In the genomic region with DNA sequence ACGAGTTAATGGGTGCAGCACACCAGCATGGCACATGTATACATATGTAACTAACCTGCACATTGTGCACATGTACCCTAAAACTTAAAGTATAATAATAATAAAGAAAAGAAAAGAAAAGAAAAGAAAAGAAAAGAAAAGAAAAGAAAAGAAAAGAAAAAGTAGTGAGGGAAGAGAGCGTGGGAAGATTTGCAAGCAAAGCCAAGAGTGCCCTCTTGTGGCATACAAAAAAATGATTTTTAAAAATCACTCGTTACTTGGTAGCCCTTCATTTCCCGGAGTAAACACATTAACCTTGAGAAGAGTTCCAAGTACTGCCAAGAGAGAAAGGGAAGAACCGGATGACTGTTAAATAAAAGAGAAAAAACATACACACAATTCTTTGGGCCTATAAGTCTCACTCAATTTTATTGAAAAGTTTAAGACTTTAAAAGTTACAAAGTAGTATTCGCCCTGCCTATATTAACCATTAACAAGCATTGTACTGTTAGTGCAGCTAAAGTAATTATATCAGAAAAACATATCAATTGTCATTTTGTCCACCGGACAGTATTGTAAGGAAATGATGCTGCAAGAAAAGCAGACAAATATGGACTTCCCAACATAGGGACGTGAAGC, we compare ENCODE assay signal across 8 cellular contexts. TPM values are rescaled to one million over a fixed set of nuclear protein-coding genes. Genes with fewer than 3 reads are reported as not detected.
A peak's percentile ranks its signal among the peaks of the same experiment; 100 is the strongest.
DNase-seq lines count a peak whose midpoint lies in the region; ATAC-seq and TF ChIP-seq lines count a peak whose summit lies in the region.

No MANE protein-coding gene starts in this region.

- TF ChIP-seq CTCF in esophagus squamous epithelium (IDR thresholded peaks at IDR 0.05) (peak; percentile 54 to 78 (median 66)), neural progenitor cell (IDR thresholded peaks at IDR 0.05) (peak; percentile 69)

- DNase-seq in AML-193 (lab: John Stamatoyannopoulos, UW) (peak; percentile 29 to 57), H4 (ENCODE audit: low spot score) (peak; percentile 15), SK-MEL-5 (ENCODE audit: low read depth, low spot score) (peak; percentile 42), esophagus squamous epithelium (lab: John Stamatoyannopoulos, UW) (no peak), neural progenitor cell (ENCODE audit: low spot score) (peak; percentile 54), cortex of kidney (lab: John Stamatoyannopoulos, UW) (no peak)
- no peak for DNase-seq in activated T-cell treated with anti-CD3 and anti-CD28 coated beads, Interleukin-2, amount 50 U/mL, for 1 hour

- no peak overlapping the region for H3K4me2 ChIP-seq in neural progenitor cell

- peaks cover 6% of the 10 kb centered on the region for H3F3A ChIP-seq in neural progenitor cell (ENCODE audit: low read depth)

- WGBS in esophagus squamous epithelium, 2 donors: 30 to 33% methylated on average over 8 of the region's 8 CpGs

- H3K9me3 ChIP-seq in esophagus squamous epithelium (no peaks in the 10 kb centered on the region), neural progenitor cell (ENCODE audit: low read depth) (no peaks in the 10 kb centered on the region)

- H3K27me3 ChIP-seq in esophagus squamous epithelium (peaks cover 0 to 1% (median 0%) of the 10 kb centered on the region in 4 donors), neural progenitor cell (peaks cover 30% of the 10 kb centered on the region)

- H3K9me3 Mint-ChIP-seq in neural progenitor cell: no peaks in the 10 kb centered on the region

- H3K36me3 ChIP-seq in esophagus squamous epithelium (peaks cover 0 to 19% (median 0%) of the 10 kb centered on the region in 3 donors), neural progenitor cell (no peaks in the 10 kb centered on the region)

- H3K4me3 Mint-ChIP-seq in neural progenitor cell: no peak overlapping the region

- H3K27ac ChIP-seq in esophagus squamous epithelium (no peak overlapping the region), neural progenitor cell (no peak overlapping the region)

- H3K4me1 ChIP-seq in esophagus squamous epithelium (peaks cover 1 to 28% (median 6%) of the 10 kb centered on the region in 3 donors), neural progenitor cell (no peaks in the 10 kb centered on the region)

- peaks cover 8% of the 10 kb centered on the region for H3K27me3 Mint-ChIP-seq in neural progenitor cell (ENCODE audit: insufficient read depth, low read depth)

- H4K20me1 ChIP-seq in neural progenitor cell (ENCODE audit: low read depth): no peaks in the 10 kb centered on the region

- ATAC-seq in HG02870 (IDR thresholded peaks at IDR 0.05; ENCODE audit: unreplicated experiment): no peak

- H3K79me2 ChIP-seq in neural progenitor cell (ENCODE audit: low read depth): no peaks in the 10 kb centered on the region

- no peak for TF ChIP-seq POLR2A in esophagus squamous epithelium (IDR thresholded peaks at IDR 0.05)

- no peak overlapping the region for H3K9ac ChIP-seq in neural progenitor cell

- intact Hi-C loops in esophagus squamous epithelium (cut with DNase I): loop anchor here (5.0 kb wide), 1 partner anchor 186 kb away; no protein-coding TSS in a partner anchor

- H2AFZ ChIP-seq in neural progenitor cell (replicated peaks): no peak overlapping the region

- H3K4me1 Mint-ChIP-seq in neural progenitor cell: peaks cover 5% of the 10 kb centered on the region

- H3K4me3 ChIP-seq in esophagus squamous epithelium (no peak overlapping the region), neural progenitor cell (no peak overlapping the region)

- H3K36me3 Mint-ChIP-seq in neural progenitor cell: no peaks in the 10 kb centered on the region

- H3K27ac Mint-ChIP-seq in neural progenitor cell: no peak overlapping the region

- in situ Hi-C loops in SK-MEL-5 (cut with HindIII; ENCODE audit: low pct_unique_long_range_greater_than_20kb, low sequenced_read_pairs): no loop called here

RNA-seq across cellular contexts. Expression of a gene that starts 6.2 kb away (rescaled TPM):
- total RNA-seq in H4 (2014; rRNA removed; shearing (Covaris generic)): 0.12 TPM in 1 of 2 replicates, not detected in the other
- total RNA-seq in SK-MEL-5 (2014; rRNA removed; shearing (Covaris generic)): not detected in 2 replicates
- not detected in 2 replicates for polyA plus RNA-seq in SK-MEL-5 (2015; cell fraction: cytosol; rRNA removed)
- polyA plus RNA-seq in SK-MEL-5 (2015; cell fraction: nucleus; rRNA removed): not detected in 2 replicates
- total RNA-seq in esophagus squamous epithelium: 10 to 100 TPM in 2 of 4 donors, 1 to 10 TPM in 2; 6.4 to 27.8 (median 11.5) TPM
- not detected in 2 replicates for total RNA-seq in neural progenitor cell (ENCODE audit: low replicate concordance)

RNA-seq across cellular contexts. Expression of a gene that starts 38.3 kb away (rescaled TPM):
- 69.7 and 101 TPM in 2 replicates for total RNA-seq in H4 (2014; rRNA removed; shearing (Covaris generic))
- total RNA-seq in SK-MEL-5 (2014; rRNA removed; shearing (Covaris generic)): 68.2 and 76.1 TPM in 2 replicates
- 60.6 and 66.2 TPM in 2 replicates for polyA plus RNA-seq in SK-MEL-5 (2015; cell fraction: cytosol; rRNA removed)
- 7.4 and 13.7 TPM in 2 replicates for polyA plus RNA-seq in SK-MEL-5 (2015; cell fraction: nucleus; rRNA removed)
- total RNA-seq in esophagus squamous epithelium (10 to 100 TPM; 19.9 to 64.1 (median 28.8) TPM), neural progenitor cell (ENCODE audit: low replicate concordance) (15.5 and 18.9 TPM in 2 replicates)

Comparison
In these comparisons a context has a peak if more than half of its experiments do, and no peak if none do; other contexts are left out.
1. DNase-seq: peak in AML-193 (2 of 2), H4 (single experiment), SK-MEL-5 (single experiment) and neural progenitor cell (single experiment); none in esophagus squamous epithelium (single experiment), cortex of kidney (single experiment) and activated T-cell treated with anti-CD3 and anti-CD28 coated beads, Interleukin-2, amount 50 U/mL, for 1 hour (single experiment).